In the genomic region with DNA sequence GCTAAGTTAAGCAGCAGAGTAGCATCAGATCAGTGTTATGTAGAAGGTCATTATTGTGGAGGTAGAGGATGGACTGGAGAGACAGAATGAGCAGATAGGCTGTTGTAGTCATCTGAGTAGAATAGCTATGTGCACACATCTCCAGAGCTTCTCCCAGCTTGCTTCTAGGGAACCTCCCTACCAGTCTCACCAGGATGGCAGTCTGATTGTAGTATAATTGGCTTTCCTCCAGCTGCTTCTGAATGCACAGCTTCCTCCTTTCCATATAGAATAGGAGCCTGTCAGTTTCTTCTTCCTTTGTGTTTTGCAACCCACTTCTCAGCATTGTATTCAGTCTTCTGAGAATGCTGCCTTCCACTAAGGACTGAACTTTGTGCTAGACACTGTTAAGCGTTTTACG, we compare ENCODE assay signal across 2 cellular contexts.
TF ChIP-seq lines count a peak whose summit lies in the region.

No MANE protein-coding gene starts in this region.

TF ChIP-seq in SK-N-SH, 30 proteins besides CTCF, POLR2A, EP300 and RAD21 (continued from another document):
- TF ChIP-seq REST (IDR thresholded peaks at IDR 0.05; ENCODE audit: low read depth, low read length) (no peak), USF1 (IDR thresholded peaks at IDR 0.05; ENCODE audit: borderline replicate concordance, low read depth) (no peak), TAF1 (IDR thresholded peaks at IDR 0.05; ENCODE audit: borderline replicate concordance, low read depth, low read length) (no peak), NFIC (IDR thresholded peaks at IDR 0.05; ENCODE audit: borderline replicate concordance) (no peak), YY1 (IDR thresholded peaks at IDR 0.05; ENCODE audit: low read depth) (no peak), MXI1 (IDR thresholded peaks at IDR 0.05; ENCODE audit: low read depth, low read length) (no peak)
TF ChIP-seq in SK-N-SH: peak in this region for 0.

TF ChIP-seq in SK-N-SH treated with all-trans-retinoic acid at 6 μM for 48 hours, 23 proteins besides CTCF, POLR2A, EP300 and RAD21:
- TF ChIP-seq ZNF8 (CRISPR knock-in tag; IDR thresholded peaks at IDR 0.05) (no peak), ZNF70 (CRISPR knock-in tag; IDR thresholded peaks at IDR 0.05) (no peak), CSDC2 (CRISPR knock-in tag; IDR thresholded peaks at IDR 0.05) (no peak), ZNF565 (CRISPR knock-in tag; conservative IDR thresholded peaks at IDR 0.05; ENCODE audit: low read depth) (no peak), RARB (CRISPR knock-in tag; IDR thresholded peaks at IDR 0.05) (no peak), ZFP30 (CRISPR knock-in tag; IDR thresholded peaks at IDR 0.05) (no peak), GLIS3 (CRISPR knock-in tag; IDR thresholded peaks at IDR 0.05) (no peak), PPARA (CRISPR knock-in tag; IDR thresholded peaks at IDR 0.05; ENCODE audit: borderline replicate concordance) (no peak), SNAI2 (CRISPR knock-in tag; IDR thresholded peaks at IDR 0.05) (no peak)
- TF ChIP-seq, protein P1, sequence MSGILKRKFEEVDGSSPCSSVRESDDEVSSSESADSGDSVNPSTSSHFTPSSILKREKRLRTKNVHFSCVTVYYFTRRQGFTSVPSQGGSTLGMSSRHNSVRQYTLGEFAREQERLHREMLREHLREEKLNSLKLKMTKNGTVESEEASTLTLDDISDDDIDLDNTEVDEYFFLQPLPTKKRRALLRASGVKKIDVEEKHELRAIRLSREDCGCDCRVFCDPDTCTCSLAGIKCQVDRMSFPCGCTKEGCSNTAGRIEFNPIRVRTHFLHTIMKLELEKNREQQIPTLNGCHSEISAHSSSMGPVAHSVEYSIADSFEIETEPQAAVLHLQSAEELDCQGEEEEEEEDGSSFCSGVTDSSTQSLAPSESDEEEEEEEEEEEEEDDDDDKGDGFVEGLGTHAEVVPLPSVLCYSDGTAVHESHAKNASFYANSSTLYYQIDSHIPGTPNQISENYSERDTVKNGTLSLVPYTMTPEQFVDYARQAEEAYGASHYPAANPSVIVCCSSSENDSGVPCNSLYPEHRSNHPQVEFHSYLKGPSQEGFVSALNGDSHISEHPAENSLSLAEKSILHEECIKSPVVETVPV (CRISPR knock-in tag; IDR thresholded peaks at IDR 0.05): no peak
